Comparison of ENCODE assay signal across 24 cellular contexts in the genomic region with DNA sequence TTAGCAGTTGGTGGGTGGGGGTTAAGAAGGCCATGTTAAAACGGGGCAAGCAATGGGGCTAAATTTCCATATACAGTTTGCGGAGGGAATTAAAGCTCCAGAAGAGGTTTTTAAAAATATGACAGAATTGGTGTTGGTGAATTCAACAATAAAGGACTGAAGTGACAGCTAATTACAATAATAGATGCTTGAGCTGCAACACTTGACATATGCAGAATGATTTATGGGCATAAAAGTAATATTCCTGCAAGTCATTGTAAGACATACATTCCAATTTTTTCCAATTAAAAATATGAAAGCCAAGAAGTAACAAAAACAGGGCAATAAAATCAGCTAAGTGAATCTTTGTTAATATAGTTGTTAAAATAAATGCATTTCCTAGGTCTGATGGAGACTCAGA.
"Had no signal": no experiment of that assay in that cellular context is flagged by ENCODE, and none has a peak within 500 bp of the region (broad histone marks: within the 10 kb centered on the region; RNA-seq: fewer than 3 reads in every experiment).

No MANE protein-coding gene starts in this region.

- H3K36me3 Mint-ChIP-seq: mesothelial cell of epicardium; naive B cell; natural killer cell treated with Interleukin-12 subunit alpha and Interleukin-12 subunit beta and Interleukin-15 and Interleukin-18, amount 100 ng/mL, for 72 hours; neural progenitor cell had no signal

- H3K27me3 Mint-ChIP-seq: naive B cell; stimulated activated naive CD8-positive, alpha-beta T cell treated with anti-CD3 and anti-CD28 coated beads, Interleukin-15, amount 100 ng/mL, for 72 hours had no signal

- H3K9me3 Mint-ChIP-seq: naive B cell; natural killer cell treated with Interleukin-12 subunit alpha and Interleukin-12 subunit beta and Interleukin-15 and Interleukin-18, amount 100 ng/mL, for 72 hours; stimulated activated naive CD8-positive, alpha-beta T cell treated with anti-CD3 and anti-CD28 coated beads, Interleukin-15, amount 100 ng/mL, for 72 hours had no signal

- H3K27ac Mint-ChIP-seq: mesothelial cell of epicardium; natural killer cell treated with Interleukin-12 subunit alpha and Interleukin-12 subunit beta and Interleukin-15 and Interleukin-18, amount 100 ng/mL, for 72 hours; neural progenitor cell; progenitor cell of endocrine pancreas; stimulated activated naive CD8-positive, alpha-beta T cell treated with anti-CD3 and anti-CD28 coated beads, Interleukin-15, amount 100 ng/mL, for 72 hours had no signal

- H3K4me1 Mint-ChIP-seq: naive B cell; stimulated activated naive CD8-positive, alpha-beta T cell treated with anti-CD3 and anti-CD28 coated beads, Interleukin-15, amount 100 ng/mL, for 72 hours had no signal

- H3K4me3 Mint-ChIP-seq: mesothelial cell of epicardium; naive B cell; natural killer cell treated with Interleukin-12 subunit alpha and Interleukin-12 subunit beta and Interleukin-15 and Interleukin-18, amount 100 ng/mL, for 72 hours; neural progenitor cell; stimulated activated naive CD8-positive, alpha-beta T cell treated with anti-CD3 and anti-CD28 coated beads, Interleukin-15, amount 100 ng/mL, for 72 hours had no signal

- ATAC-seq: esophagus mucosa; gastrocnemius medialis; heart left ventricle; left lobe of liver; mucosa of descending colon; natural killer cell treated with Interleukin-12 subunit alpha and Interleukin-12 subunit beta and Interleukin-15 and Interleukin-18, amount 100 ng/mL, for 72 hours; right lobe of liver; stimulated activated naive CD8-positive, alpha-beta T cell treated with anti-CD3 and anti-CD28 coated beads, Interleukin-15, amount 100 ng/mL, for 72 hours had no signal

- FAIRE-seq: kidney, small intestine had no signal

- DNase-seq: dorsolateral prefrontal cortex; effector CD4-positive, alpha-beta T cell; foreskin fibroblast; gastrocnemius medialis; heart left ventricle; kidney; mesenchymal stem cell; mucosa of descending colon; naive B cell; right lobe of liver; small intestine; stimulated activated CD4-positive, alpha-beta T cell treated with anti-CD3 and anti-CD28 coated beads, Interleukin-1b, Interleukin-23, amount 100 ng/mL, for 48 hours; stimulated activated CD4-positive, alpha-beta T cell treated with anti-CD3 and anti-CD28 coated beads, Interleukin-4, amount 100 ng/mL, for 1 hour; stimulated activated CD8-positive, alpha-beta memory T cell treated with anti-CD3 and anti-CD28 coated beads, Interleukin-4, amount 100 ng/mL, for 48 hours; stimulated activated naive CD4-positive, alpha-beta T cell; stimulated activated naive CD8-positive, alpha-beta T cell treated with anti-CD3 and anti-CD28 coated beads, Interleukin-15, amount 100 ng/mL, for 72 hours; thyroid gland; trophoblast cell had no signal
